In genomic region chr20:30378317-30378716, GRCh38 we compare ENCODE assay signal across 8 cellular contexts.
DNase-seq lines count a peak whose midpoint lies in the region; ATAC-seq and TF ChIP-seq lines count a peak whose summit lies in the region.
"Not testable (repeated sequence)": the region's sequence is repeated elsewhere in the genome, so short reads cannot be mapped to it uniquely, and the experiment has no call there.

No MANE protein-coding gene starts in this region.

- peak overlapping the region; percentile 86 for H3K4me3 Mint-ChIP-seq in T-helper 2 cell treated with Interferon-gamma antibody and Interleukin-4, amounts not matched to agents 5 μg/mL and 100 μg/mL, for 36 hours
- peak overlapping the region; percentile 94 to 95 for H3K4me3 Mint-ChIP-seq in activated T-cell treated with anti-CD3 and anti-CD28 coated beads, Interleukin-2, amount 50 U/mL, for 72 hours
- peak overlapping the region; percentile 69 for H3K4me3 Mint-ChIP-seq in MCF 10A (ENCODE audit: unreplicated experiment)
- H3K4me3 Mint-ChIP-seq in stimulated activated effector memory CD8-positive, alpha-beta T cell treated with anti-CD3 and anti-CD28 coated beads, Interleukin-12 subunit alpha, Interleukin-12 subunit beta, amount 100 ng/mL, for 72 hours, result peak overlapping the region; percentile 76

- intact Hi-C loops in A673 (cut with micrococcal nuclease; ENCODE audit: unreplicated experiment); MCF 10A (cut with micrococcal nuclease): not testable (repeated sequence)
- intact Hi-C loops in heart left ventricle (cut with DNase I), result loop anchor here in 1 of 10 donors (10.0 kb wide), 1 partner anchor 206 kb away; no protein-coding TSS in a partner anchor

- H3K4me1 Mint-ChIP-seq in T-helper 2 cell treated with Interferon-gamma antibody and Interleukin-4, amounts not matched to agents 5 μg/mL and 100 μg/mL, for 36 hours (ENCODE audit: low read depth), result peaks cover 34% of the 10 kb centered on the region
- peaks cover 48% of the 10 kb centered on the region for H3K4me1 Mint-ChIP-seq in activated T-cell treated with anti-CD3 and anti-CD28 coated beads, Interleukin-2, amount 50 U/mL, for 72 hours (ENCODE audit: low read depth)
- peaks cover 15% of the 10 kb centered on the region for H3K4me1 Mint-ChIP-seq in MCF 10A (ENCODE audit: insufficient read depth, unreplicated experiment)
- H3K4me1 Mint-ChIP-seq in stimulated activated effector memory CD8-positive, alpha-beta T cell treated with anti-CD3 and anti-CD28 coated beads, Interleukin-12 subunit alpha, Interleukin-12 subunit beta, amount 100 ng/mL, for 72 hours, result peaks cover 37% of the 10 kb centered on the region

- H3K9me3 ChIP-seq in A673 (ENCODE audit: low read depth, low read length, poor library complexity, severe bottlenecking); DND-41 (ENCODE audit: insufficient read depth, low read length, severe bottlenecking); heart left ventricle: not testable (repeated sequence)

- POLR2A ChIA-PET in A673 (lab: Charles Lee; ENCODE audit: low non-redundant PET); MCF 10A (lab: Yijun Ruan, JAX): not testable (repeated sequence)

- peaks cover 28% of the 10 kb centered on the region for H3K79me2 ChIP-seq in DND-41 (ENCODE audit: insufficient read depth, low read length)

- not testable (repeated sequence) for H3K27me3 ChIP-seq in A673 (replicated peaks; ENCODE audit: insufficient read depth, low read depth, low read length, poor library complexity); DND-41 (ENCODE audit: insufficient read depth, low read length, poor library complexity); heart left ventricle

- CTCF ChIA-PET in A673 (lab: Charles Lee); MCF 10A (lab: Yijun Ruan, JAX): not testable (repeated sequence)

- BruUV-seq in A673 (replicated peaks; lab: Mats Ljungman, UMichigan); MCF 10A (replicated peaks; lab: Mats Ljungman, UMichigan): not testable (repeated sequence)

- not testable (repeated sequence) for ATAC-seq in DND-41 (ENCODE audit: insufficient read depth, low read depth); activated T-cell treated with anti-CD3 and anti-CD28 coated beads, Interleukin-2, amount 50 U/mL, for 72 hours (replicated peaks in 1 of 2); heart left ventricle; stimulated activated effector memory CD8-positive, alpha-beta T cell treated with anti-CD3 and anti-CD28 coated beads, Interleukin-12 subunit alpha, Interleukin-12 subunit beta, amount 100 ng/mL, for 72 hours

- not testable (repeated sequence) for TF ChIP-seq CTCF in A673 (conservative IDR thresholded peaks at IDR 0.05; ENCODE audit: low read depth, low read length); DND-41 (IDR thresholded peaks at IDR 0.05; ENCODE audit: borderline replicate concordance, extremely low read depth, low read length, poor library complexity, severe bottlenecking); NB4 (IDR thresholded peaks at IDR 0.05; ENCODE audit: low read depth, low read length); MCF 10A (IDR thresholded peaks at IDR 0.05; ENCODE audit: unreplicated experiment); heart left ventricle (IDR thresholded peaks at IDR 0.05)

- peak overlapping the region; percentile 99 for H3K9ac ChIP-seq in DND-41 (ENCODE audit: low read depth, low read length)

- H3K4me2 ChIP-seq in DND-41 (ENCODE audit: insufficient read depth, low read length), result peak overlapping the region; percentile 77

- not testable (repeated sequence) for H4K20me1 ChIP-seq in DND-41 (ENCODE audit: insufficient read depth, low read length)

- not testable (repeated sequence) for H2AFZ ChIP-seq in DND-41 (ENCODE audit: low read depth, low read length)

- H3K36me3 ChIP-seq in A673 (ENCODE audit: insufficient read depth, low read length, poor library complexity, severe bottlenecking); DND-41 (ENCODE audit: insufficient read depth, low read length): not testable (repeated sequence)
- peaks cover 0 to 13% (median 0%) of the 10 kb centered on the region in 9 donors for H3K36me3 ChIP-seq in heart left ventricle

- DNase-seq in A673 (ENCODE audit: low spot score); DND-41; NB4 (ENCODE audit: low read depth); T-helper 2 cell treated with Interferon-gamma antibody and Interleukin-4, amounts not matched to agents 5 μg/mL and 100 μg/mL, for 36 hours (ENCODE audit: low spot score); activated T-cell treated with anti-CD3 and anti-CD28 coated beads, Interleukin-2, amount 50 U/mL, for 72 hours; MCF 10A (ENCODE audit: unreplicated experiment); heart left ventricle; stimulated activated effector memory CD8-positive, alpha-beta T cell treated with anti-CD3 and anti-CD28 coated beads, Interleukin-12 subunit alpha, Interleukin-12 subunit beta, amount 100 ng/mL, for 72 hours (ENCODE audit: low spot score in 2 of 2): not testable (repeated sequence)

- not testable (repeated sequence) for H3K27me3 Mint-ChIP-seq in T-helper 2 cell treated with Interferon-gamma antibody and Interleukin-4, amounts not matched to agents 5 μg/mL and 100 μg/mL, for 36 hours (ENCODE audit: low read depth); activated T-cell treated with anti-CD3 and anti-CD28 coated beads, Interleukin-2, amount 50 U/mL, for 72 hours (ENCODE audit: low read depth); MCF 10A (ENCODE audit: insufficient read depth, unreplicated experiment)

- not testable (repeated sequence) for H3K27ac ChIP-seq in A673 (ENCODE audit: low read depth, low read length, poor library complexity, severe bottlenecking); heart left ventricle
- H3K27ac ChIP-seq in DND-41 (ENCODE audit: low read length), result peak overlapping the region; percentile 52

- peak overlapping the region; percentile 76 for H3K4me3 ChIP-seq in A673 (ENCODE audit: low read depth, low read length, poor library complexity, severe bottlenecking)
- H3K4me3 ChIP-seq in DND-41 (ENCODE audit: low read depth in 1 of 2, low read length in 2 of 2), result peak overlapping the region; percentile 99 to 100; a peak in 3 of 4 replicates
- H3K4me3 ChIP-seq in NB4 (ENCODE audit: low read depth, low read length), result peak overlapping the region; percentile 76
- H3K4me3 ChIP-seq in heart left ventricle, result peak overlapping the region in 7 of 12 donors; percentile 67 to 98 (median 87)

- H3K9me3 Mint-ChIP-seq in T-helper 2 cell treated with Interferon-gamma antibody and Interleukin-4, amounts not matched to agents 5 μg/mL and 100 μg/mL, for 36 hours; activated T-cell treated with anti-CD3 and anti-CD28 coated beads, Interleukin-2, amount 50 U/mL, for 72 hours; stimulated activated effector memory CD8-positive, alpha-beta T cell treated with anti-CD3 and anti-CD28 coated beads, Interleukin-12 subunit alpha, Interleukin-12 subunit beta, amount 100 ng/mL, for 72 hours: not testable (repeated sequence)
- H3K9me3 Mint-ChIP-seq in MCF 10A (ENCODE audit: unreplicated experiment), result peaks cover 11% of the 10 kb centered on the region

- WGBS in heart left ventricle, 4 donors, result 63 to 80% (median 76%) methylated on average over 4 of the region's 4 CpGs

- peaks cover 34% of the 10 kb centered on the region for H3K36me3 Mint-ChIP-seq in T-helper 2 cell treated with Interferon-gamma antibody and Interleukin-4, amounts not matched to agents 5 μg/mL and 100 μg/mL, for 36 hours (ENCODE audit: low read depth)
- peaks cover 9 to 16% of the 10 kb centered on the region in 2 donors for H3K36me3 Mint-ChIP-seq in activated T-cell treated with anti-CD3 and anti-CD28 coated beads, Interleukin-2, amount 50 U/mL, for 72 hours (ENCODE audit: insufficient read depth in 2 of 2)
- peaks cover 13% of the 10 kb centered on the region for H3K36me3 Mint-ChIP-seq in MCF 10A (ENCODE audit: insufficient read depth, unreplicated experiment)
- H3K36me3 Mint-ChIP-seq in stimulated activated effector memory CD8-positive, alpha-beta T cell treated with anti-CD3 and anti-CD28 coated beads, Interleukin-12 subunit alpha, Interleukin-12 subunit beta, amount 100 ng/mL, for 72 hours, result peaks cover 33% of the 10 kb centered on the region

- peak overlapping the region; percentile 95 for H3K27ac Mint-ChIP-seq in T-helper 2 cell treated with Interferon-gamma antibody and Interleukin-4, amounts not matched to agents 5 μg/mL and 100 μg/mL, for 36 hours
- H3K27ac Mint-ChIP-seq in activated T-cell treated with anti-CD3 and anti-CD28 coated beads, Interleukin-2, amount 50 U/mL, for 72 hours, result peak overlapping the region; percentile 96
- H3K27ac Mint-ChIP-seq in MCF 10A (ENCODE audit: low read depth, unreplicated experiment), result peak overlapping the region; percentile 63
- peak overlapping the region; percentile 92 for H3K27ac Mint-ChIP-seq in stimulated activated effector memory CD8-positive, alpha-beta T cell treated with anti-CD3 and anti-CD28 coated beads, Interleukin-12 subunit alpha, Interleukin-12 subunit beta, amount 100 ng/mL, for 72 hours

- not testable (repeated sequence) for H3K4me1 ChIP-seq in A673 (ENCODE audit: insufficient read depth, low read length, poor library complexity, severe bottlenecking)
- H3K4me1 ChIP-seq in DND-41 (ENCODE audit: insufficient read depth, low read length), result peaks cover 28% of the 10 kb centered on the region
- H3K4me1 ChIP-seq in heart left ventricle, result peaks cover 0 to 20% (median 4%) of the 10 kb centered on the region in 12 donors

- not testable (repeated sequence) for TF ChIP-seq POLR2A in NB4 (IDR thresholded peaks at IDR 0.05; ENCODE audit: extremely low read depth, insufficient read length); heart left ventricle (IDR thresholded peaks at IDR 0.05)
